In the genomic region with DNA sequence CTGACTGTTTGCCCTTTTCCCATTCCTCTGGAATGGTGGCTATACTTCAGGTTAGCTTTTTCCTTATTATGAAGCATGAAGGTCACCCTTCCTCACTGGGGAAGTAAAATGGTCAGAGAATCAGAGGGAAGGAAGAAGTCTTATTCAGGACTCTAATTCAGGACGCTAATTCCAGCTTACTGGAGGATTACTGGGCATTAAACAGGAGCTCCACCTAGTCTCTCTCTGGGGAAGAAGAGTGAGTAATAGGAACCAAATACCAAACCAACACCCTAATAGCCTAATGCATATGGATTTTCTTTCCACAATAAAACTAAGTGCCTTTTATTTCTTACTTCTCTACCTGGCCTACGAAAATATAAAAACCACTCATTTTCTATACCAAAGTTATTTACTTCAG, we compare ENCODE assay signal across 25 cellular contexts. TPM values are rescaled to one million over a fixed set of nuclear protein-coding genes. Genes with fewer than 3 reads are reported as not detected.
A peak's percentile ranks its signal among the peaks of the same experiment; 100 is the strongest.
DNase-seq lines count a peak whose midpoint lies in the region; ATAC-seq, FAIRE-seq and TF ChIP-seq lines count a peak whose summit lies in the region.
"Had no signal": no experiment of that assay in that cellular context is flagged by ENCODE, and none has a peak within 500 bp of the region (broad histone marks: within the 10 kb centered on the region; RNA-seq: fewer than 3 reads in every experiment).

No MANE protein-coding gene starts in this region.

- no peak overlapping the region for H2AFZ ChIP-seq in PC-3 (ENCODE audit: low read length)
- peak overlapping the region; percentile 34; the same call in 1 of the 2 replicates for H2AFZ ChIP-seq in K562 (ENCODE audit: low read depth, low read length)
- H2AFZ ChIP-seq: GM23338 had no signal

- CTCF ChIA-PET in PC-3 (lab: Charles Lee): no interaction called here
- CTCF ChIA-PET in K562 (lab: Yijun Ruan, JAX; ENCODE audit: low intra/inter-chr PET ratio): no interaction called here

- no peaks in the 10 kb centered on the region for H3F3A ChIP-seq in PC-3 (ENCODE audit: low read length, unreplicated experiment)

- no peaks in the 10 kb centered on the region for H4K20me1 ChIP-seq in PC-3 (ENCODE audit: low read length)
- no peaks in the 10 kb centered on the region for H4K20me1 ChIP-seq in K562 (replicated peaks; ENCODE audit: control insufficient read depth, insufficient read depth, low read length)
- H4K20me1 ChIP-seq: BLaER1 had no signal

- H3K9me3 ChIP-seq in PC-3 (ENCODE audit: low read length) (no peaks in the 10 kb centered on the region), K562 (replicated peaks; ENCODE audit: control insufficient read depth, insufficient read depth, low read depth, low read length) (no peaks in the 10 kb centered on the region), small intestine (ENCODE audit: control insufficient read depth, low read depth) (no peaks in the 10 kb centered on the region)
- H3K9me3 ChIP-seq: BLaER1 had no signal

- BruUV-seq in PC-3 (replicated peaks; lab: Mats Ljungman, UMichigan) (no TSS peak), K562 (replicated peaks; lab: Mats Ljungman, UMichigan) (no TSS peak)

- TF ChIP-seq EP300 in K562 (IDR thresholded peaks at IDR 0.05; ENCODE audit: low read length): no peak

- TF ChIP-seq RAD21 in K562 (CRISPR knock-in tag; conservative IDR thresholded peaks at IDR 0.05 in 1 of 2, IDR thresholded peaks at IDR 0.05 in 1 of 2): no peak

- H3K4me3 ChIP-seq in PC-3 (ENCODE audit: low read length): no peak overlapping the region
- no peak overlapping the region for H3K4me3 ChIP-seq in K562
- no peak overlapping the region for H3K4me3 ChIP-seq in small intestine (ENCODE audit: low read depth in 1 of 2, low read length in 2 of 2)
- H3K4me3 ChIP-seq: BLaER1, GM23338 had no signal

- in situ Hi-C loops in K562 (cut with MboI): no loop called here

- 26% methylated on average over 2 of the region's 2 CpGs for WGBS in K562 (ENCODE audit: insufficient coverage, low coverage, missing lambda C conversion rate)
- WGBS in small intestine, 3 donors: 75 to 80% (median 77%) methylated on average over 2 of the region's 2 CpGs

- POLR2A ChIA-PET in PC-3 (lab: Charles Lee; ENCODE audit: unreplicated experiment): no interaction called here
- POLR2A ChIA-PET in K562 (lab: Yijun Ruan, JAX): interaction anchor here (0.7 kb wide), 1 partner anchor 104 kb away, joined by 3 read pairs; no protein-coding TSS in a partner anchor

- H3K4me2 ChIP-seq in PC-3 (ENCODE audit: low read length) (no peak overlapping the region), K562 (ENCODE audit: insufficient read depth, low read length) (no peak overlapping the region)
- H3K4me2 ChIP-seq: BLaER1, GM23338 had no signal

- no peaks in the 10 kb centered on the region for H3K9me2 ChIP-seq in PC-3 (replicated peaks; ENCODE audit: low read length)

- H3K27ac ChIP-seq in PC-3 (ENCODE audit: low read length) (no peak overlapping the region), K562 (ENCODE audit: extremely low read depth, low read depth, low read length) (no peak overlapping the region), foreskin keratinocyte (no peak overlapping the region), small intestine (ENCODE audit: low read depth in 1 of 2, low read length in 1 of 2) (no peak overlapping the region)
- H3K27ac ChIP-seq: BLaER1 had no signal

- H3K27me3 ChIP-seq in PC-3 (ENCODE audit: low read length) (no peaks in the 10 kb centered on the region), K562 (ENCODE audit: control insufficient read depth in 2 of 2, insufficient read depth in 2 of 2, low read length in 2 of 2) (no peaks in the 10 kb centered on the region), foreskin keratinocyte (no peaks in the 10 kb centered on the region), small intestine (ENCODE audit: control insufficient read depth in 2 of 2, insufficient read depth in 2 of 2, low read length in 2 of 2) (no peaks in the 10 kb centered on the region)
- H3K27me3 ChIP-seq: BLaER1 had no signal

- H3K9me1 ChIP-seq in K562 (ENCODE audit: control insufficient read depth, insufficient read depth, low read length): no peaks in the 10 kb centered on the region

- DNase-seq in D721Med (ENCODE audit: insufficient read length, low spot score) (no peak), PC-3 (no peak), K562 (ENCODE audit: extremely low read depth in 1 of 4, low spot score in 3 of 4) (no peak), foreskin keratinocyte (peak in 1 of 2 donors; percentile 23), GM19239 (ENCODE audit: insufficient read length, low spot score) (no peak), small intestine (no peak), GM12891 (ENCODE audit: insufficient read length, low spot score) (no peak)
- DNase-seq: 8988T; CD4-positive, CD25-positive, alpha-beta regulatory T cell; CD8-positive, alpha-beta memory T cell; COR-L47; DMS153; DMS79; GDM1; HCEC 1CT; KG1 had no signal

- no peaks in the 10 kb centered on the region for H3K36me3 ChIP-seq in PC-3 (ENCODE audit: low read depth, low read length)
- H3K36me3 ChIP-seq in K562 (ENCODE audit: control insufficient read depth, insufficient read depth, low read length): no peaks in the 10 kb centered on the region
- no peaks in the 10 kb centered on the region for H3K36me3 ChIP-seq in small intestine (ENCODE audit: control insufficient read depth in 2 of 2, insufficient read depth in 2 of 2, low read length in 2 of 2)
- H3K36me3 ChIP-seq: BLaER1 had no signal

- H3K4me1 ChIP-seq in PC-3 (ENCODE audit: insufficient read depth, low read length) (no peaks in the 10 kb centered on the region), K562 (replicated peaks in 1 of 2; ENCODE audit: control insufficient read depth in 2 of 2, insufficient read depth in 2 of 2, low read length in 2 of 2) (peaks cover 0 to 7% of the 10 kb centered on the region in 2 experiments; a peak in 1 of 5 replicates), foreskin keratinocyte (no peaks in the 10 kb centered on the region), small intestine (ENCODE audit: control insufficient read depth in 2 of 2, insufficient read depth in 1 of 2, low read depth in 1 of 2, low read length in 1 of 2) (no peaks in the 10 kb centered on the region)
- H3K4me1 ChIP-seq: BLaER1 had no signal

- TF ChIP-seq CTCF in D721Med (IDR thresholded peaks at IDR 0.05; ENCODE audit: insufficient read depth, missing control alignments) (no peak), PC-3 (conservative IDR thresholded peaks at IDR 0.05; ENCODE audit: low read depth, low read length) (no peak), K562 (IDR thresholded peaks at IDR 0.05 in 2 of 3, conservative IDR thresholded peaks at IDR 0.05 in 1 of 3; ENCODE audit: insufficient read depth in 2 of 3, low read depth in 1 of 3, low read length in 3 of 3) (no peak), foreskin keratinocyte (conservative IDR thresholded peaks at IDR 0.05) (no peak)

- no peaks in the 10 kb centered on the region for H3K79me2 ChIP-seq in PC-3 (ENCODE audit: low read length)
- H3K79me2 ChIP-seq in K562 (ENCODE audit: control insufficient read depth, insufficient read depth, low read length): no peaks in the 10 kb centered on the region

- FAIRE-seq in D721Med (lab: Jason Lieb, UNC): peak; percentile 86
- FAIRE-seq in K562 (lab: Jason Lieb, UNC): no peak
- FAIRE-seq in GM19239 (lab: Jason Lieb, UNC): no peak
- FAIRE-seq in small intestine (lab: Jason Lieb, UNC): no peak
- no peak for FAIRE-seq in GM12891 (lab: Jason Lieb, UNC)
- FAIRE-seq: H54, HepG2 had no signal

- no peak overlapping the region for H3K9ac ChIP-seq in PC-3 (ENCODE audit: low read length)
- no peak overlapping the region for H3K9ac ChIP-seq in K562 (ENCODE audit: insufficient read depth in 1 of 2, low read depth in 2 of 2, low read length in 2 of 2)
- H3K9ac ChIP-seq: BLaER1 had no signal

- ATAC-seq in PC-3: peak; percentile 73
- ATAC-seq in K562: no peak
- peak; percentile 32 for ATAC-seq in foreskin keratinocyte
- ATAC-seq in GM21381 (IDR thresholded peaks at IDR 0.05; ENCODE audit: unreplicated experiment): no peak
- ATAC-seq: GM23338, HepG2 had no signal

- intact Hi-C loops in PC-3 (cut with micrococcal nuclease) (no loop called here), K562 (cut with micrococcal nuclease) (loop anchor here (5.0 kb wide), 1 partner anchor 409 kb away; no protein-coding TSS in a partner anchor)

- no peak for TF ChIP-seq POLR2A in K562 (conservative IDR thresholded peaks at IDR 0.05)
- TF ChIP-seq POLR2A in GM12891 (IDR thresholded peaks at IDR 0.05; ENCODE audit: low read depth, low read length): no peak

TF ChIP-seq in K562, 482 proteins besides CTCF, POLR2A, EP300 and RAD21 (continues in another document):
- TF ChIP-seq TGIF2 (CRISPR knock-in tag; IDR thresholded peaks at IDR 0.05) (no peak), ZNF75A (CRISPR knock-in tag; IDR thresholded peaks at IDR 0.05) (no peak), CAMTA2 (CRISPR knock-in tag; conservative IDR thresholded peaks at IDR 0.05) (no peak)

TF ChIP-seq in GM12891, 5 proteins besides CTCF, POLR2A, EP300 and RAD21:
- TF ChIP-seq SPI1 (IDR thresholded peaks at IDR 0.05; ENCODE audit: low read depth, low read length): no peak
- no peak for TF ChIP-seq PAX5 (IDR thresholded peaks at IDR 0.05; ENCODE audit: insufficient read depth, low read length, severe bottlenecking)
- TF ChIP-seq TAF1 (IDR thresholded peaks at IDR 0.05; ENCODE audit: low read depth, low read length): no peak
- TF ChIP-seq POLR2AphosphoS5 (IDR thresholded peaks at IDR 0.05; ENCODE audit: low read depth, low read length): no peak
- no peak for TF ChIP-seq POU2F2 (IDR thresholded peaks at IDR 0.05; ENCODE audit: low read depth, low read length)

RNA-seq across cellular contexts. Expression of a gene that starts 10.1 kb away (rescaled TPM):
- not detected in 2 replicates for total RNA-seq in PC-3 (2014; rRNA removed)
- not detected in 2 replicates for total RNA-seq in K562 (2011; cell fraction: chromatin; rRNA removed; ENCODE audit: low replicate concordance)
- total RNA-seq in K562 (2011; cell fraction: nucleolus; rRNA removed): not detected in 2 replicates
- total RNA-seq in K562 (2011; cell fraction: nucleoplasm; rRNA removed): not detected in 2 replicates
- total RNA-seq in K562 (2014; rRNA removed): not detected in 2 replicates
- not detected in 2 replicates for total RNA-seq in K562 (2014; rRNA removed; fragmentation: Illumina TruSeq; extraction: Trizol)
- not detected in 2 replicates for total RNA-seq in K562 (2015; rRNA removed; fragmentation: Illumina TruSeq; extraction: Trizol)
- total RNA-seq in K562 (2021): not detected in 2 replicates
- polyA plus RNA-seq in K562 (2011; rRNA removed): not detected in 2 replicates
- polyA plus RNA-seq in K562 (2011; cell fraction: cytosol; rRNA removed): not detected in 2 replicates
- not detected in 2 replicates for polyA plus RNA-seq in K562 (2011; cell fraction: nucleus; rRNA removed)
- polyA plus RNA-seq in K562 (2012): not detected in 2 replicates
- polyA plus RNA-seq in K562 (2014; fragmentation: Illumina TruSeq; extraction: Trizol): not detected in 2 replicates
- polyA plus RNA-seq in K562 (2014; fragmentation: Nextera tagmentation; extraction: Ambion mirVana): not detected
- polyA plus RNA-seq in K562 (2014; rRNA removed): not detected in 2 replicates
- polyA minus RNA-seq in K562 (2011; rRNA and poly(A)+ RNA removed): not detected in 2 replicates
- not detected in 2 replicates for polyA minus RNA-seq in K562 (2011; cell fraction: cytosol; rRNA and poly(A)+ RNA removed)
- polyA minus RNA-seq in K562 (2011; cell fraction: nucleus; rRNA and poly(A)+ RNA removed): not detected in 2 replicates
- total RNA-seq in foreskin keratinocyte: not detected in 2 replicates
- not detected in 2 replicates for polyA plus RNA-seq in foreskin keratinocyte
- polyA plus RNA-seq in small intestine: not detected
- not detected for polyA plus RNA-seq in GM12891 (2012; ENCODE audit: low read depth, missing spikeins)
- total RNA-seq: A673; CD4-positive, CD25-positive, alpha-beta regulatory T cell; CD8-positive, alpha-beta memory T cell; Daoy; GM23338; HepG2 had no signal
- polyA plus RNA-seq: AG04450; CD4-positive, CD25-positive, alpha-beta regulatory T cell; CD8-positive, alpha-beta memory T cell; GM23338; HepG2; IgD-negative memory B cell had no signal

Comparison
In these comparisons a context has a peak if more than half of its experiments do, and no peak if none do; other contexts are left out.
1. ATAC-seq: peak in PC-3 (single experiment) and foreskin keratinocyte (single experiment); none in K562 (single experiment) and GM21381 (single experiment).